In the genomic region with DNA sequence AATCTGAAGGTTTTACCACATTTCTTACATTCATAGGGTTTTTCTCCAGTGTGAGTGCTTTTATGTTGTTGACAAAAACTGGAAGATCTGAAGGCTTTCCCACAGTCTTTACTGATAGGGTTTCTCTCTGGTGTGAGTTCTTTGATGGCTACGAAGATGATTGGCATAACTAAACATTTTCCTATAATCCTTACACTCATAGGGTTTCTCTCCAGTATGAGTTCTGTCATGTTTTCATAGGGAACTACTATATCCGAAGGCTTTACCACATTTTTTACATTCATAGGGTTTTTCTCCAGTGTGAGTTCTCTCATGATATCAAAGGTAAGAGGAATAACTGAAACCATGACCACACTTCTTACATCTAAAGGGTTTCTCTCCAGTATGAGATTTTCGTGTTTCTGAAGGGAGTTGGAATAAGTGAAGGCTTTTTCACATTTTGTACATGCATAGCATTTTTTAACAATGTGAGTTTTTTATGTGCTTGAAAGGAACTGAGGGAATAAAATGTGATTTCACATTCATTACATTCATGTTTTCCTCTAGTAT, we compare ENCODE assay signal across 26 cellular contexts.
DNase-seq lines count a peak whose midpoint lies in the region; ATAC-seq, FAIRE-seq and TF ChIP-seq lines count a peak whose summit lies in the region.
"Had no signal": no experiment of that assay in that cellular context is flagged by ENCODE, and none has a peak within 500 bp of the region (broad histone marks: within the 10 kb centered on the region; RNA-seq: fewer than 3 reads in every experiment).

No MANE protein-coding gene starts in this region.

- 6% methylated on average over 3 of the region's 3 CpGs for WGBS in GM12878 (ENCODE audit: insufficient coverage, insufficient replicate concordance, low lambda C conversion rate, missing lambda C conversion rate)

- DNase-seq in HCT116 (ENCODE audit: low read depth, low spot score): no peak
- no peak for DNase-seq in GM12878 (ENCODE audit: low read depth, low spot score)
- no peak for DNase-seq in bronchial epithelial cell (ENCODE audit: low read depth)
- DNase-seq in stimulated activated naive B cell treated with anti-CD40 and anti-IgM and Interleukin-4, amounts not matched to agents 10 μg/mL and 1 μg/mL and 100 μg/mL, for 72 hours: no peak
- DNase-seq in ureter (ENCODE audit: low spot score): no peak
- DNase-seq in activated gamma-delta T cell treated with Interleukin-2 at 50 U/mL for 16 hours: no peak
- DNase-seq: 8988T; ACHN; BE2C; C1 segment of cervical spinal cord; Calu3; CD4-positive, alpha-beta memory T cell; CD4-positive, CD25-positive, alpha-beta regulatory T cell; CD8-positive, alpha-beta memory T cell; COR-L47; DMS79 treated with DMSO at 0.1 percent for 48 hours; GF-D8 had no signal

- no peaks in the 10 kb centered on the region for H3K9me2 ChIP-seq in HCT116 (ENCODE audit: insufficient read depth)

- H3K4me3 Mint-ChIP-seq in stimulated activated naive B cell treated with anti-CD40 and anti-IgM and Interleukin-4, amounts not matched to agents 10 μg/mL and 1 μg/mL and 100 μg/mL, for 72 hours: no peak overlapping the region
- H3K4me3 Mint-ChIP-seq: CD14-positive monocyte; CD4-positive, alpha-beta memory T cell; CD4-positive, CD25-positive, alpha-beta regulatory T cell; CD8-positive, alpha-beta memory T cell had no signal

- H3K4me3 ChIP-seq in HCT116 (replicated peaks in 1 of 2; ENCODE audit: low read depth in 1 of 2, low read length in 2 of 2) (no peak overlapping the region), GM12878 (no peak overlapping the region), bronchial epithelial cell (ENCODE audit: low read depth, low read length) (no peak overlapping the region), iPS-20b (ENCODE audit: low read length) (peak overlapping the region; percentile 25; the same call in 1 of the 2 replicates)
- H3K4me3 ChIP-seq: BLaER1 had no signal

- peaks cover 0 to 3% of the 10 kb centered on the region in 2 donors for H3K36me3 Mint-ChIP-seq in stimulated activated naive B cell treated with anti-CD40 and anti-IgM and Interleukin-4, amounts not matched to agents 10 μg/mL and 1 μg/mL and 100 μg/mL, for 72 hours
- H3K36me3 Mint-ChIP-seq: CD14-positive monocyte; CD4-positive, CD25-positive, alpha-beta regulatory T cell; CD8-positive, alpha-beta memory T cell had no signal

- no peaks in the 10 kb centered on the region for H3K27me3 ChIP-seq in HCT116 (ENCODE audit: insufficient read depth, low read length)
- no peaks in the 10 kb centered on the region for H3K27me3 ChIP-seq in GM12878 (replicated peaks in 1 of 2; ENCODE audit: control insufficient read depth in 2 of 2, insufficient read depth in 2 of 2, low read length in 1 of 2)
- H3K27me3 ChIP-seq in bronchial epithelial cell (ENCODE audit: control insufficient read depth, insufficient read depth, low read length): no peaks in the 10 kb centered on the region
- no peaks in the 10 kb centered on the region for H3K27me3 ChIP-seq in iPS-20b (ENCODE audit: insufficient read depth, low read length)
- H3K27me3 ChIP-seq: BE2C, BLaER1 had no signal

- H3K27me3 Mint-ChIP-seq in stimulated activated naive B cell treated with anti-CD40 and anti-IgM and Interleukin-4, amounts not matched to agents 10 μg/mL and 1 μg/mL and 100 μg/mL, for 72 hours: no peaks in the 10 kb centered on the region
- H3K27me3 Mint-ChIP-seq: CD4-positive, alpha-beta memory T cell; CD4-positive, CD25-positive, alpha-beta regulatory T cell; CD8-positive, alpha-beta memory T cell had no signal

- TF ChIP-seq CTCF in HCT116 (IDR thresholded peaks at IDR 0.05 in 2 of 3, conservative IDR thresholded peaks at IDR 0.05 in 1 of 3; ENCODE audit: borderline replicate concordance in 1 of 3, insufficient read depth in 1 of 3, low read depth in 2 of 3, low read length in 2 of 3) (no peak), GM12878 (IDR thresholded peaks at IDR 0.05 in 2 of 3, conservative IDR thresholded peaks at IDR 0.05 in 1 of 3; ENCODE audit: control insufficient read depth in 2 of 3, extremely low read depth in 1 of 3, insufficient read depth in 1 of 3, low read depth in 3 of 3, low read length in 3 of 3) (no peak), bronchial epithelial cell (IDR thresholded peaks at IDR 0.05; ENCODE audit: insufficient read depth, low read length, severe bottlenecking) (no peak)

- H4K20me1 ChIP-seq in HCT116 (ENCODE audit: insufficient read depth) (no peaks in the 10 kb centered on the region), GM12878 (ENCODE audit: control insufficient read depth, insufficient read depth) (no peaks in the 10 kb centered on the region)
- H4K20me1 ChIP-seq: BLaER1 had no signal

- no peak overlapping the region for H3K27ac ChIP-seq in HCT116 (ENCODE audit: low read depth, low read length)
- H3K27ac ChIP-seq in GM12878 (ENCODE audit: control insufficient read depth, insufficient read depth): no peak overlapping the region
- H3K27ac ChIP-seq in iPS-20b (ENCODE audit: low read length): no peak overlapping the region
- H3K27ac ChIP-seq: BLaER1 had no signal

- SMC1A ChIA-PET in GM12878 (lab: Charles Lee; ENCODE audit: uncharacterized antibody, unreplicated experiment): no interaction called here

- ATAC-seq in HCT116 (no peak), GM12878 (no peak), GM19328 (IDR thresholded peaks at IDR 0.05; ENCODE audit: unreplicated experiment) (no peak)
- no peak for ATAC-seq in stimulated activated naive B cell treated with anti-CD40 and anti-IgM and Interleukin-4, amounts not matched to agents 10 μg/mL and 1 μg/mL and 100 μg/mL, for 72 hours (replicated peaks)

- no peak overlapping the region for H3K27ac Mint-ChIP-seq in stimulated activated naive B cell treated with anti-CD40 and anti-IgM and Interleukin-4, amounts not matched to agents 10 μg/mL and 1 μg/mL and 100 μg/mL, for 72 hours
- H3K27ac Mint-ChIP-seq: CD14-positive monocyte; CD4-positive, alpha-beta memory T cell; CD4-positive, CD25-positive, alpha-beta regulatory T cell; CD8-positive, alpha-beta memory T cell had no signal

- intact Hi-C loops in HCT116 (cut with micrococcal nuclease) (no loop called here), GM12878 (cut with micrococcal nuclease; ENCODE audit: unreplicated experiment) (no loop called here)

- CTCF ChIA-PET in HCT116 (lab: Charles Lee): no interaction called here
- CTCF ChIA-PET in GM12878 (lab: Yijun Ruan, JAX): no interaction called here

- H3K4me1 ChIP-seq in HCT116 (ENCODE audit: control insufficient read depth in 1 of 2, insufficient read depth in 2 of 2, low read length in 2 of 2) (no peaks in the 10 kb centered on the region), GM12878 (ENCODE audit: control insufficient read depth, insufficient read depth, low read length) (no peaks in the 10 kb centered on the region), iPS-20b (ENCODE audit: insufficient read depth, low read length) (no peaks in the 10 kb centered on the region)
- H3K4me1 ChIP-seq: BE2C, BLaER1 had no signal

- H3K36me3 ChIP-seq in HCT116 (ENCODE audit: control insufficient read depth in 1 of 2, insufficient read depth in 2 of 2, low read length in 2 of 2) (no peaks in the 10 kb centered on the region), GM12878 (ENCODE audit: control insufficient read depth in 2 of 2, insufficient read depth in 2 of 2, low read length in 1 of 2) (no peaks in the 10 kb centered on the region), bronchial epithelial cell (ENCODE audit: control insufficient read depth, insufficient read depth, low read length) (no peaks in the 10 kb centered on the region), iPS-20b (ENCODE audit: insufficient read depth, low read depth, low read length) (no peaks in the 10 kb centered on the region)
- H3K36me3 ChIP-seq: BE2C, BLaER1 had no signal

- TF ChIP-seq RAD21 in HCT116 (IDR thresholded peaks at IDR 0.05; ENCODE audit: low read depth) (no peak), GM12878 (IDR thresholded peaks at IDR 0.05; ENCODE audit: insufficient read depth, low read depth, low read length) (no peak)

- no peak overlapping the region for H2AFZ ChIP-seq in HCT116 (ENCODE audit: low read depth, low read length, poor library complexity, severe bottlenecking)
- no peak overlapping the region for H2AFZ ChIP-seq in GM12878 (ENCODE audit: control insufficient read depth, low read depth, low read length)

- no peak for FAIRE-seq in GM12878 (lab: Jason Lieb, UNC)
- FAIRE-seq in bronchial epithelial cell (lab: Jason Lieb, UNC): peak; percentile 43
- FAIRE-seq: A204.1, D721Med, G401.6, GM12892, GM18507 had no signal

- H3K4me2 ChIP-seq in HCT116 (ENCODE audit: low read length) (no peak overlapping the region), GM12878 (ENCODE audit: control insufficient read depth, insufficient read depth) (no peak overlapping the region)
- H3K4me2 ChIP-seq: BLaER1 had no signal

- TF ChIP-seq EP300 in GM12878 (IDR thresholded peaks at IDR 0.05; ENCODE audit: borderline replicate concordance in 1 of 2, control insufficient read depth in 1 of 2, low read depth in 2 of 2, low read length in 2 of 2): no peak

- peaks cover 24 to 35% of the 10 kb centered on the region in 2 donors for H3K9me3 Mint-ChIP-seq in stimulated activated naive B cell treated with anti-CD40 and anti-IgM and Interleukin-4, amounts not matched to agents 10 μg/mL and 1 μg/mL and 100 μg/mL, for 72 hours

- POLR2A ChIA-PET in HCT116 (lab: Charles Lee): no interaction called here
- POLR2A ChIA-PET in GM12878 (lab: Charles Lee): no interaction called here

- in situ Hi-C loops in GM12878 (cut with MboI): no loop called here

- H3K9me3 ChIP-seq in HCT116 (ENCODE audit: control insufficient read depth in 1 of 2, insufficient read depth in 1 of 2, low read depth in 1 of 2, low read length in 2 of 2): peaks cover 16 to 43% of the 10 kb centered on the region in 2 experiments; a peak in 2 of 4 replicates
- H3K9me3 ChIP-seq in GM12878 (replicated peaks; ENCODE audit: control insufficient read depth, insufficient read depth, low read length): peaks cover 4% of the 10 kb centered on the region; the same call in 2 of the 3 replicates
- peaks cover 99% of the 10 kb centered on the region for H3K9me3 ChIP-seq in iPS-20b (ENCODE audit: insufficient read depth, low read depth, low read length)

- no peaks in the 10 kb centered on the region for H3K79me2 ChIP-seq in HCT116 (ENCODE audit: insufficient read depth, low read length)
- H3K79me2 ChIP-seq in GM12878 (ENCODE audit: control insufficient read depth, insufficient read depth, low read length): no peaks in the 10 kb centered on the region

- no peak for TF ChIP-seq POLR2A in HCT116 (IDR thresholded peaks at IDR 0.05; ENCODE audit: borderline replicate concordance, extremely low read depth, insufficient read depth, insufficient read length)
- no peak for TF ChIP-seq POLR2A in GM12878 (IDR thresholded peaks at IDR 0.05; ENCODE audit: low read depth, low read length)

- H3K9ac ChIP-seq in HCT116 (ENCODE audit: low read length): no peak overlapping the region
- no peak overlapping the region for H3K9ac ChIP-seq in GM12878 (ENCODE audit: control insufficient read depth, insufficient read depth, low read length)
- no peak overlapping the region for H3K9ac ChIP-seq in iPS-20b (ENCODE audit: low read depth, low read length)
- H3K9ac ChIP-seq: BLaER1 had no signal

- H3K4me1 Mint-ChIP-seq in stimulated activated naive B cell treated with anti-CD40 and anti-IgM and Interleukin-4, amounts not matched to agents 10 μg/mL and 1 μg/mL and 100 μg/mL, for 72 hours: no peaks in the 10 kb centered on the region
- H3K4me1 Mint-ChIP-seq: CD14-positive monocyte; CD4-positive, alpha-beta memory T cell; CD4-positive, CD25-positive, alpha-beta regulatory T cell; CD8-positive, alpha-beta memory T cell had no signal

- RAD21 ChIA-PET in HCT116 (lab: Charles Lee; ENCODE audit: low non-redundant PET in 1 of 2, low total read pairs in 2 of 2, uncharacterized antibody in 2 of 2, unreplicated experiment in 2 of 2): no interaction called here
- RAD21 ChIA-PET in GM12878 (lab: Charles Lee; ENCODE audit: unreplicated experiment): no interaction called here

- BruUV-seq in HCT116 (replicated peaks; lab: Mats Ljungman, UMichigan) (no TSS peak), GM12878 (replicated peaks; lab: Mats Ljungman, UMichigan) (no TSS peak)

Comparison
In these comparisons a context has a peak if more than half of its experiments do, and no peak if none do; other contexts are left out.
1. Of the 18 proteins assayed by ChIP-seq in both GM12878 and HCT116: peak only in GM12878: none; only in HCT116: none; in both: ZNF274; in neither: 17.